Comparison of ENCODE assay signal across 16 cellular contexts in genomic region chr1:94589728-94590127, GRCh38. TPM values are rescaled to one million over a fixed set of nuclear protein-coding genes. Genes with fewer than 3 reads are reported as not detected.
"Had no signal": no experiment of that assay in that cellular context is flagged by ENCODE, and none has a peak within 500 bp of the region (broad histone marks: within the 10 kb centered on the region; RNA-seq: fewer than 3 reads in every experiment).

No MANE protein-coding gene starts in this region.

- H3K4me3 ChIP-seq: gastroesophageal sphincter, left lung had no signal

- H3K4me1 ChIP-seq: left lung had no signal

- H3K27me3 Mint-ChIP-seq: type B pancreatic cell had no signal

- ATAC-seq: activated CD8-positive, alpha-beta T cell treated with anti-CD3 and anti-CD28 coated beads, Interleukin-2, amount 10 ng/mL, durations not matched to agents 7 days and 5 days; gastroesophageal sphincter; left lung; natural killer cell treated with Interleukin-12 subunit alpha and Interleukin-12 subunit beta and Interleukin-15 and Interleukin-18, amount 100 ng/mL, for 72 hours; stimulated activated naive B cell treated with anti-CD40 and anti-IgM and Interleukin-4, amounts not matched to agents 10 μg/mL and 1 μg/mL and 100 μg/mL, for 72 hours; T-helper 17 cell had no signal

- H3K27ac ChIP-seq: left lung had no signal

- H3K9me3 ChIP-seq: gastroesophageal sphincter, left lung had no signal

- H3K27ac Mint-ChIP-seq: activated CD4-positive, alpha-beta T cell treated with anti-CD3 and anti-CD28 coated beads, Interleukin-2, amount 10 ng/mL, durations not matched to agents 24 days and 14 days; activated CD8-positive, alpha-beta T cell treated with anti-CD3 and anti-CD28 coated beads, Interleukin-2, amount 10 ng/mL, durations not matched to agents 7 days and 5 days; activated naive CD8-positive, alpha-beta T cell treated with anti-CD3 and anti-CD28 coated beads for 36 hours; natural killer cell treated with Interleukin-12 subunit alpha and Interleukin-12 subunit beta and Interleukin-15 and Interleukin-18, amount 100 ng/mL, for 72 hours; stimulated activated naive B cell treated with anti-CD40 and anti-IgM and Interleukin-4, amounts not matched to agents 10 μg/mL and 1 μg/mL and 100 μg/mL, for 72 hours; T-helper 17 cell had no signal

- H3K4me3 Mint-ChIP-seq: activated CD4-positive, alpha-beta T cell treated with anti-CD3 and anti-CD28 coated beads, Interleukin-2, amount 10 ng/mL, durations not matched to agents 24 days and 14 days; activated CD8-positive, alpha-beta T cell treated with anti-CD3 and anti-CD28 coated beads, Interleukin-2, amount 10 ng/mL, durations not matched to agents 7 days and 5 days; activated naive CD8-positive, alpha-beta T cell treated with anti-CD3 and anti-CD28 coated beads for 36 hours; natural killer cell treated with Interleukin-12 subunit alpha and Interleukin-12 subunit beta and Interleukin-15 and Interleukin-18, amount 100 ng/mL, for 72 hours; stimulated activated naive B cell treated with anti-CD40 and anti-IgM and Interleukin-4, amounts not matched to agents 10 μg/mL and 1 μg/mL and 100 μg/mL, for 72 hours; T-helper 17 cell; type B pancreatic cell had no signal

- H3K27me3 ChIP-seq: gastroesophageal sphincter, left lung had no signal

- H3K36me3 Mint-ChIP-seq: activated naive CD8-positive, alpha-beta T cell treated with anti-CD3 and anti-CD28 coated beads for 36 hours; natural killer cell treated with Interleukin-12 subunit alpha and Interleukin-12 subunit beta and Interleukin-15 and Interleukin-18, amount 100 ng/mL, for 72 hours; stimulated activated naive B cell treated with anti-CD40 and anti-IgM and Interleukin-4, amounts not matched to agents 10 μg/mL and 1 μg/mL and 100 μg/mL, for 72 hours; type B pancreatic cell had no signal

- H3K9me3 Mint-ChIP-seq: activated CD4-positive, alpha-beta T cell treated with anti-CD3 and anti-CD28 coated beads, Interleukin-2, amount 10 ng/mL, durations not matched to agents 24 days and 14 days; activated naive CD8-positive, alpha-beta T cell treated with anti-CD3 and anti-CD28 coated beads for 36 hours; natural killer cell treated with Interleukin-12 subunit alpha and Interleukin-12 subunit beta and Interleukin-15 and Interleukin-18, amount 100 ng/mL, for 72 hours; stimulated activated naive B cell treated with anti-CD40 and anti-IgM and Interleukin-4, amounts not matched to agents 10 μg/mL and 1 μg/mL and 100 μg/mL, for 72 hours; type B pancreatic cell had no signal

- H3K4me1 Mint-ChIP-seq: activated CD4-positive, alpha-beta T cell treated with anti-CD3 and anti-CD28 coated beads, Interleukin-2, amount 10 ng/mL, durations not matched to agents 24 days and 14 days; activated naive CD8-positive, alpha-beta T cell treated with anti-CD3 and anti-CD28 coated beads for 36 hours; stimulated activated naive B cell treated with anti-CD40 and anti-IgM and Interleukin-4, amounts not matched to agents 10 μg/mL and 1 μg/mL and 100 μg/mL, for 72 hours had no signal

- H3K36me3 ChIP-seq: gastroesophageal sphincter, left lung had no signal

- DNase-seq: activated CD4-positive, alpha-beta T cell treated with anti-CD3 and anti-CD28 coated beads, Interleukin-2, amount 10 ng/mL, durations not matched to agents 24 days and 14 days; activated CD4-positive, CD25-positive, alpha-beta regulatory T cell; activated CD8-positive, alpha-beta memory T cell treated with anti-CD3 and anti-CD28 coated beads, Interleukin-2, amount 50 U/mL, for 4 hours; activated CD8-positive, alpha-beta T cell treated with anti-CD3 and anti-CD28 coated beads, Interleukin-2, amount 10 ng/mL, durations not matched to agents 7 days and 5 days; activated gamma-delta T cell treated with Interleukin-2 at 50 U/mL for 16 hours; activated naive CD8-positive, alpha-beta T cell treated with anti-CD3 and anti-CD28 coated beads for 36 hours; anterior cingulate cortex; left lung; mesendoderm; SIG-M5; stimulated activated CD4-positive, alpha-beta T cell treated with anti-CD3 and anti-CD28 coated beads, Interleukin-4, amount 100 ng/mL, for 1 hour; stimulated activated naive B cell treated with anti-CD40 and anti-IgM and Interleukin-4, amounts not matched to agents 10 μg/mL and 1 μg/mL and 100 μg/mL, for 72 hours; T-helper 17 cell had no signal

RNA-seq across cellular contexts. Expression of gene F3, which starts 48.2 kb away (rescaled TPM):
- total RNA-seq: activated CD8-positive, alpha-beta T cell treated with anti-CD3 and anti-CD28 coated beads, Interleukin-2, amount 10 ng/mL, durations not matched to agents 7 days and 5 days; natural killer cell treated with Interleukin-12 subunit alpha and Interleukin-12 subunit beta and Interleukin-15 and Interleukin-18, amount 100 ng/mL, for 72 hours had no signal
